Comparison of ENCODE assay signal across 18 cellular contexts in the genomic region with DNA sequence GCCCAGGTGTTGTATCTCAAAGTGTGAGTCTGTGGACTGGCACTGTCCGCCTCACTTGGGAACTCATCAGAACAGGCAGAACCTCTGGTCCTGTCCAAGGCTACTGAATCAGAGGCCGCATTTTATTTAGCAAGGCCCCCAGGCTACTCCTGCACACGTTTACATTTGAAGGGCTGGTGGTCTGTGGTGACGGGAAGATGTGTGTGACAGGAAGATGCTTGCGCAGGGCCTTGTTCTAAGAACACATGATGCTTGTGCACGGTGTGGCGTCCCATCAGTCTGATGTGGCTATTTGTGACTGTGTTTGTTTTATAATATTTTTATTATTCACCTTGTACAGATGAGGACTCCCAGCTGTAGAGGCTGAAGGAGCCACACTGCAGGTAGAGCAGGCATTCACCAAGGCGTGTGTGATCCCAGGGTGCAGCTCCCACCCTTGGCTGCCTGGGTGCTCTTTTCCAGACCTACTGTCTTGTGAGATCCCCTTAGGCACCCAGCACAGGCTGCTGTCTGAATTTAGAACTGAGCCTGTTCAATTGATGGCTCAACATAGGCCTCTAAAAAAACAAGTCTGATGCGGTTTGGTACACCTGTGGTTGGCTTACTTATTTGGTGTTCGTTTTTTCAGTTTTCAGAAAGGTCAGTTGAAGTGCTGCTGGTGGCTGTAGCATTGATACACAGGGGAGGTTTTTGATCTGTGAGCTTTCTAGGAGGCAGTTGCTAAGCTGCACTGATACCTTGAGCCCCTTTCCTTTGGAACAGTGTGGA. TPM values are rescaled to one million over a fixed set of nuclear protein-coding genes. Genes with fewer than 3 reads are reported as not detected.
DNase-seq lines count a peak whose midpoint lies in the region; ATAC-seq, FAIRE-seq and TF ChIP-seq lines count a peak whose summit lies in the region.
"Had no signal": no experiment of that assay in that cellular context is flagged by ENCODE, and none has a peak within 500 bp of the region (broad histone marks: within the 10 kb centered on the region; RNA-seq: fewer than 3 reads in every experiment).

No MANE protein-coding gene starts in this region.

- H3K27me3 ChIP-seq in DOHH2 (ENCODE audit: control insufficient read depth, low read length) (no peaks in the 10 kb centered on the region), liver (ENCODE audit: control insufficient read depth in 4 of 4, insufficient read depth in 4 of 4, low read length in 3 of 4) (no peaks in the 10 kb centered on the region)
- H3K27me3 ChIP-seq: BE2C, heart left ventricle, suprapubic skin had no signal

- ATAC-seq in HG03571 (IDR thresholded peaks at IDR 0.05; ENCODE audit: unreplicated experiment) (peak; percentile 32), GM21515 (IDR thresholded peaks at IDR 0.05; ENCODE audit: unreplicated experiment) (no peak)
- ATAC-seq: heart left ventricle, right cardiac atrium had no signal

- no peak for TF ChIP-seq CTCF in DOHH2 (IDR thresholded peaks at IDR 0.05; ENCODE audit: low read depth, low read length, poor library complexity, severe bottlenecking)
- TF ChIP-seq CTCF in liver (IDR thresholded peaks at IDR 0.05; ENCODE audit: low read depth, low read length, missing input control): no peak

- H3K4me3 ChIP-seq in DOHH2 (ENCODE audit: low read length) (no peak overlapping the region), liver (ENCODE audit: low read depth in 1 of 3, low read length in 3 of 3) (no peak overlapping the region)
- H3K4me3 ChIP-seq: heart left ventricle, suprapubic skin had no signal

- no peak overlapping the region for H3K9ac ChIP-seq in liver (ENCODE audit: low read depth in 1 of 2, low read length in 2 of 2)

- no peak for DNase-seq in GM19239 (ENCODE audit: insufficient read length, low spot score)
- DNase-seq in NCI-H2227 (lab: John Stamatoyannopoulos, UW; ENCODE audit: unreplicated experiment): no peak
- no peak for DNase-seq in central memory CD4-positive, alpha-beta T cell
- DNase-seq: activated T-cell treated with anti-CD3 and anti-CD28 coated beads for 4 hours, BE2C, DMS79 treated with DMSO at 0.1 percent for 48 hours, GOT3, heart left ventricle, NCI-H2081 treated with DMSO at 0.1 percent for 48 hours, NCI-H774, right cardiac atrium, RPMI8226 had no signal

- H3K79me2 ChIP-seq in DOHH2 (ENCODE audit: control insufficient read depth, low read length): peaks cover 10% of the 10 kb centered on the region

- H3K36me3 ChIP-seq in DOHH2 (ENCODE audit: control insufficient read depth, low read length) (peaks cover 15% of the 10 kb centered on the region), liver (ENCODE audit: control insufficient read depth in 4 of 4, insufficient read depth in 3 of 4, low read depth in 1 of 4, low read length in 3 of 4) (peaks cover 0 to 8% (median 0%) of the 10 kb centered on the region in 4 donors)

- no peaks in the 10 kb centered on the region for H4K20me1 ChIP-seq in DOHH2 (ENCODE audit: control insufficient read depth, insufficient read depth, low read depth, low read length)

- H3K9me3 ChIP-seq in DOHH2 (ENCODE audit: control insufficient read depth, insufficient read depth, low read length) (no peaks in the 10 kb centered on the region), liver (ENCODE audit: control insufficient read depth in 4 of 4, low read length in 3 of 4) (no peaks in the 10 kb centered on the region)
- H3K9me3 ChIP-seq: BE2C, heart left ventricle, suprapubic skin had no signal

- 86% methylated on average over 10 of the region's 10 CpGs for whole genome bisulfite sequencing in liver

- H3K9me2 ChIP-seq in DOHH2 (replicated peaks; ENCODE audit: control insufficient read depth, low read length): no peaks in the 10 kb centered on the region

- H3K4me1 ChIP-seq in DOHH2 (ENCODE audit: control insufficient read depth, low read length): peaks cover 29% of the 10 kb centered on the region
- H3K4me1 ChIP-seq in liver (ENCODE audit: control insufficient read depth in 4 of 4, insufficient read depth in 4 of 4, low read length in 3 of 4): peaks cover 5 to 51% (median 28%) of the 10 kb centered on the region in 4 donors
- H3K4me1 ChIP-seq: BE2C had no signal

- peak overlapping the region; percentile 22 for H3K4me2 ChIP-seq in DOHH2 (ENCODE audit: low read length)

- H3K27ac ChIP-seq in DOHH2 (ENCODE audit: low read depth, low read length): no peak overlapping the region
- H3K27ac ChIP-seq in liver (ENCODE audit: low read depth in 1 of 2, low read length in 2 of 2): peak overlapping the region; percentile 83 to 84
- H3K27ac ChIP-seq: heart left ventricle, suprapubic skin had no signal

- FAIRE-seq in GM19239 (lab: Jason Lieb, UNC): peak; percentile 86
- FAIRE-seq: keratinocyte had no signal

- no peak for TF ChIP-seq RAD21 in liver (IDR thresholded peaks at IDR 0.05)

- H3F3A ChIP-seq in DOHH2 (ENCODE audit: control insufficient read depth, insufficient read depth): peaks cover 11% of the 10 kb centered on the region

TF ChIP-seq in liver, 16 proteins besides CTCF, POLR2A, EP300 and RAD21:
- TF ChIP-seq, protein P1, sequence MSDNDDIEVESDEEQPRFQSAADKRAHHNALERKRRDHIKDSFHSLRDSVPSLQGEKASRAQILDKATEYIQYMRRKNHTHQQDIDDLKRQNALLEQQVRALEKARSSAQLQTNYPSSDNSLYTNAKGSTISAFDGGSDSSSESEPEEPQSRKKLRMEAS (IDR thresholded peaks at IDR 0.05): no peak
- TF ChIP-seq FOXA2 (IDR thresholded peaks at IDR 0.05) (no peak), FOXA1 (IDR thresholded peaks at IDR 0.05) (no peak), TAF1 (conservative IDR thresholded peaks at IDR 0.05) (no peak)

RNA-seq across cellular contexts. Expression of gene SLC25A15, which starts 3.1 kb away (rescaled TPM):
- 100 to 1,000 TPM in 1 of 2 donors, 10 to 100 TPM in 1; 29.3 to 106 TPM for total RNA-seq in liver
- 10 to 100 TPM; 49.7 to 84.1 TPM for polyA plus RNA-seq in liver

RNA-seq across cellular contexts. Expression of gene MRPS31, which starts 21.5 kb away (rescaled TPM):
- 10 to 100 TPM; 13.4 to 15.8 TPM for total RNA-seq in liver
- 10 to 100 TPM; 16.2 to 17.6 TPM for polyA plus RNA-seq in liver
